10 cellular contexts compared by ENCODE assay signal in genomic region chr4:4535590-4535989, GRCh38.
"Had no signal": no experiment of that assay in that cellular context is flagged by ENCODE, and none has a peak within 500 bp of the region (broad histone marks: within the 10 kb centered on the region; RNA-seq: fewer than 3 reads in every experiment).

No MANE protein-coding gene starts in this region.

- ATAC-seq: GM23338, K562 had no signal

- H3K4me3 ChIP-seq: GM23338, K562 had no signal

- H3K27ac Mint-ChIP-seq: GM23338, H9, HFFc6 had no signal

- DNase-seq: H9, HCEC 1CT, HFFc6, IMR-90, KG1 had no signal

- H3K4me2 ChIP-seq: GM23338 had no signal

- H3K4me3 Mint-ChIP-seq: GM23338, H9 had no signal

- H3K9me3 Mint-ChIP-seq: GM23338, H9, HFFc6 had no signal

- H3K27ac ChIP-seq: HL-60 had no signal

- FAIRE-seq: H1, H54, K562 had no signal

- H2AFZ ChIP-seq: GM23338 had no signal
